Comparison of ENCODE assay signal across 1 cellular context in the genomic region with DNA sequence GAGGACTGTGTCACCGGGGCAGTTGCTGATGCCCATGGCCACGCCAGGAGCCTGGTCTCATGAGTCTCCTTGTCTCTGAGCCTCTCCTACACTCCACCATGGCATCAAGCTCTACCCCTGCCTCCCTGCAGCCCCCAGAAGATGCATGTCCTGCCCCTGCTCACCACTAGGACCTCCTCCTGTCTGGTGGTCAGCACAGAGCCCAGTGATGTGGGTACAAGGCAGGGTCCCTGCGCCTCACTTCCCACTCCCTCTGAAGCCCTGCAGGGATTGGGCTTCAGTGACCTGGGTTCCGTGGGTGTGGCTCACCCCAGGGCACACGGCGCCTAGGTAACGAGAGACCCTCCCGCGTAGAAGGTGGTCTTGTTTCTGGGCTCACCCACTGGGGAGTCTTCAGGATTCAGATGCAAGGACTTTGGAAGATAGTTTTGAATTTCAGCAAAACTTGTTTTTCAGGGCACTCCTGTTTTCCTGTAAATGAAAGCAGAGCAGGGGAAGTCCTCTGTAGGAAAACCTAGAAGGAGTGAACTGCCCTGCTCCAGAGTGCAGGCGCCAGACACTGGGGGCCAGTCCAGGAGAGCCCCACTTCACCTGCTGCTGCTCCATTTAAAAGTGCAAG.
TF ChIP-seq lines count a peak whose summit lies in the region.

No MANE protein-coding gene starts in this region.

TF ChIP-seq in HepG2, 621 proteins besides CTCF, POLR2A, EP300 and RAD21:
- peak; percentile 23; the same call in 1 of the 2 replicates for TF ChIP-seq AKAP8 (CRISPR knock-in tag; IDR thresholded peaks at IDR 0.05)
- TF ChIP-seq, protein P1, sequence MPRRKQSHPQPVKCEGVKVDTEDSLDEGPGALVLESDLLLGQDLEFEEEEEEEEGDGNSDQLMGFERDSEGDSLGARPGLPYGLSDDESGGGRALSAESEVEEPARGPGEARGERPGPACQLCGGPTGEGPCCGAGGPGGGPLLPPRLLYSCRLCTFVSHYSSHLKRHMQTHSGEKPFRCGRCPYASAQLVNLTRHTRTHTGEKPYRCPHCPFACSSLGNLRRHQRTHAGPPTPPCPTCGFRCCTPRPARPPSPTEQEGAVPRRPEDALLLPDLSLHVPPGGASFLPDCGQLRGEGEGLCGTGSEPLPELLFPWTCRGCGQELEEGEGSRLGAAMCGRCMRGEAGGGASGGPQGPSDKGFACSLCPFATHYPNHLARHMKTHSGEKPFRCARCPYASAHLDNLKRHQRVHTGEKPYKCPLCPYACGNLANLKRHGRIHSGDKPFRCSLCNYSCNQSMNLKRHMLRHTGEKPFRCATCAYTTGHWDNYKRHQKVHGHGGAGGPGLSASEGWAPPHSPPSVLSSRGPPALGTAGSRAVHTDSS (CRISPR knock-in tag; conservative IDR thresholded peaks at IDR 0.05) = no peak
- TF ChIP-seq, protein P2, sequence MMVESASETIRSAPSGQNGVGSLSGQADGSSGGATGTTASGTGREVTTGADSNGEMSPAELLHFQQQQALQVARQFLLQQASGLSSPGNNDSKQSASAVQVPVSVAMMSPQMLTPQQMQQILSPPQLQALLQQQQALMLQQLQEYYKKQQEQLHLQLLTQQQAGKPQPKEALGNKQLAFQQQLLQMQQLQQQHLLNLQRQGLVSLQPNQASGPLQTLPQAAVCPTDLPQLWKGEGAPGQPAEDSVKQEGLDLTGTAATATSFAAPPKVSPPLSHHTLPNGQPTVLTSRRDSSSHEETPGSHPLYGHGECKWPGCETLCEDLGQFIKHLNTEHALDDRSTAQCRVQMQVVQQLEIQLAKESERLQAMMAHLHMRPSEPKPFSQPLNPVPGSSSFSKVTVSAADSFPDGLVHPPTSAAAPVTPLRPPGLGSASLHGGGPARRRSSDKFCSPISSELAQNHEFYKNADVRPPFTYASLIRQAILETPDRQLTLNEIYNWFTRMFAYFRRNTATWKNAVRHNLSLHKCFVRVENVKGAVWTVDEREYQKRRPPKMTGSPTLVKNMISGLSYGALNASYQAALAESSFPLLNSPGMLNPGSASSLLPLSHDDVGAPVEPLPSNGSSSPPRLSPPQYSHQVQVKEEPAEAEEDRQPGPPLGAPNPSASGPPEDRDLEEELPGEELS (CRISPR knock-in tag; IDR thresholded peaks at IDR 0.05) = no peak
- TF ChIP-seq NFKB2 (CRISPR knock-in tag; IDR thresholded peaks at IDR 0.05; ENCODE audit: borderline replicate concordance) = 0 out of 2 replicates have a peak, but pooled peaks have one; percentile 11
- no peak for TF ChIP-seq ZSCAN9 (CRISPR knock-in tag; IDR thresholded peaks at IDR 0.05; ENCODE audit: borderline replicate concordance)
- no peak for TF ChIP-seq REPIN1 (CRISPR knock-in tag; IDR thresholded peaks at IDR 0.05; ENCODE audit: borderline replicate concordance, low read depth)
- TF ChIP-seq ZBTB21 (CRISPR knock-in tag; IDR thresholded peaks at IDR 0.05) = no peak
- no peak for TF ChIP-seq ZKSCAN8 (CRISPR knock-in tag; IDR thresholded peaks at IDR 0.05; ENCODE audit: borderline replicate concordance)
- no peak for TF ChIP-seq KDM4B (CRISPR knock-in tag; IDR thresholded peaks at IDR 0.05)
- TF ChIP-seq BCL6 (CRISPR knock-in tag; IDR thresholded peaks at IDR 0.05) = peak; percentile 24; the same call in 1 of the 2 replicates
- TF ChIP-seq ZNF205 (CRISPR knock-in tag; IDR thresholded peaks at IDR 0.05) = no peak
- TF ChIP-seq ISL2 (CRISPR knock-in tag; IDR thresholded peaks at IDR 0.05) = no peak
- TF ChIP-seq ZNF792 (CRISPR knock-in tag; IDR thresholded peaks at IDR 0.05) = no peak
- TF ChIP-seq SMAD1 (CRISPR knock-in tag; IDR thresholded peaks at IDR 0.05; ENCODE audit: borderline replicate concordance, low read depth) = 0 out of 2 replicates have a peak, but pooled peaks have one; percentile 22
- TF ChIP-seq, protein P3, sequence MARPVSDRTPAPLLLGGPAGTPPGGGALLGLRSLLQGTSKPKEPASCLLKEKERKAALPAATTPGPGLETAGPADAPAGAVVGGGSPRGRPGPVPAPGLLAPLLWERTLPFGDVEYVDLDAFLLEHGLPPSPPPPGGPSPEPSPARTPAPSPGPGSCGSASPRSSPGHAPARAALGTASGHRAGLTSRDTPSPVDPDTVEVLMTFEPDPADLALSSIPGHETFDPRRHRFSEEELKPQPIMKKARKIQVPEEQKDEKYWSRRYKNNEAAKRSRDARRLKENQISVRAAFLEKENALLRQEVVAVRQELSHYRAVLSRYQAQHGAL (CRISPR knock-in tag; IDR thresholded peaks at IDR 0.05; ENCODE audit: not compliant biosample characterization) = no peak
- TF ChIP-seq ZNF605 (CRISPR knock-in tag; IDR thresholded peaks at IDR 0.05) = 0 out of 2 replicates have a peak, but pooled peaks have one; percentile 57
- TF ChIP-seq AGO1 (IDR thresholded peaks at IDR 0.05; ENCODE audit: low read depth, low read length, poor library complexity, severe bottlenecking) = peak; percentile 15
- no peak for TF ChIP-seq ZNF235 (CRISPR knock-in tag; IDR thresholded peaks at IDR 0.05; ENCODE audit: borderline replicate concordance)
- TF ChIP-seq, protein P4, sequence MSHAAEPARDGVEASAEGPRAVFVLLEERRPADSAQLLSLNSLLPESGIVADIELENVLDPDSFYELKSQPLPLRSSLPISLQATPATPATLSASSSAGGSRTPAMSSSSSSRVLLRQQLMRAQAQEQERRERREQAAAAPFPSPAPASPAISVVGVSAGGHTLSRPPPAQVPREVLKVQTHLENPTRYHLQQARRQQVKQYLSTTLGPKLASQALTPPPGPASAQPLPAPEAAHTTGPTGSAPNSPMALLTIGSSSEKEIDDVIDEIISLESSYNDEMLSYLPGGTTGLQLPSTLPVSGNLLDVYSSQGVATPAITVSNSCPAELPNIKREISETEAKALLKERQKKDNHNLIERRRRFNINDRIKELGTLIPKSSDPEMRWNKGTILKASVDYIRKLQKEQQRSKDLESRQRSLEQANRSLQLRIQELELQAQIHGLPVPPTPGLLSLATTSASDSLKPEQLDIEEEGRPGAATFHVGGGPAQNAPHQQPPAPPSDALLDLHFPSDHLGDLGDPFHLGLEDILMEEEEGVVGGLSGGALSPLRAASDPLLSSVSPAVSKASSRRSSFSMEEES (CRISPR knock-in tag; IDR thresholded peaks at IDR 0.05) = no peak
- no peak for TF ChIP-seq ZNF563 (CRISPR knock-in tag; IDR thresholded peaks at IDR 0.05)
